ENCODE assay signal across 26 cellular contexts in the genomic region with DNA sequence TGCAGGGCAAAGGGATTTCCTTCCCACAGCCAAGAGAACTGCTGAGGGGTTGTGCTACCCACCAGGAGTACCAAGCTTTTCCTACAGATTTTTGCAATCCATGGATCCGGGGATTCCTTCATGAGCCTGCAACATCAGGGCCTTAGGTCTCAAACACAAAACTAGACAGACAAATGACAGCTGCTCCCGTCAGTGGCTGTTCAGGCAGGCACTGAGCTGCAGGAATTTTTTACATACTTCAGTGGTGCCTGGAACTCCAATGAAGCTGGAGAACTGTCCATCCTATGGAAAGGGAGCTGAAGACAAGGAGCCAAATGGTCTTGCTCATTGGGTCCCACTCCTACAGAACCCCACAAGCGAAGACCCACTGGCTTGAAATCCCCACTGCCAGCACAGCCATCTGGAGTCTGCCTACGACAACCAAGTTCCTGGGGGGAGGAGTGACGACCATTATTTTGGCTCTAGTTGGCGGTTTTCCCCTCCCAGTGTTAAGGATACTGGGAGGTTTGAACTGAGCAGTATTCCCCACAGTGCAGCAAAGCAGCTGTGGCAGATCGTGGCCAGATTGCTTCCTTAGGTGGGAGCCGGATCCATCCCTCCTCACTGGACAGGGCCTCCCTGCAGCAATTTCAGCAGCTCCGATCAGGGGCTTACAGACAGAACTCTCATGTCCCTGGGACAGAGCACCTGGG.
"Had no signal": no experiment of that assay in that cellular context is flagged by ENCODE, and none has a peak within 500 bp of the region (broad histone marks: within the 10 kb centered on the region; RNA-seq: fewer than 3 reads in every experiment).

No MANE protein-coding gene starts in this region.

- ATAC-seq: activated CD4-positive, CD25-positive, alpha-beta regulatory T cell treated with anti-CD3 and anti-CD28 coated beads, Interleukin-2, amount 50 U/mL, for 24 hours; activated CD8-positive, alpha-beta T cell treated with anti-CD3 and anti-CD28 coated beads, Interleukin-2, amount 10 ng/mL, durations not matched to agents 7 days and 5 days; activated naive CD4-positive, alpha-beta T cell treated with anti-CD3 and anti-CD28 coated beads, Interleukin-2, amount 50 U/mL, for 72 hours; activated naive CD8-positive, alpha-beta T cell treated with anti-CD3 and anti-CD28 coated beads, Interleukin-2, amount 50 U/mL, for 24 hours; body of pancreas; Right ventricle myocardium inferior had no signal

- H3K27ac Mint-ChIP-seq: activated CD8-positive, alpha-beta T cell treated with anti-CD3 and anti-CD28 coated beads, Interleukin-2, amount 10 ng/mL, durations not matched to agents 7 days and 5 days; activated naive CD4-positive, alpha-beta T cell treated with anti-CD3 and anti-CD28 coated beads, Interleukin-2, amount 50 U/mL, for 72 hours; activated naive CD8-positive, alpha-beta T cell treated with anti-CD3 and anti-CD28 coated beads, Interleukin-2, amount 50 U/mL, for 24 hours; activated T-cell treated with anti-CD3 and anti-CD28 coated beads, Interleukin-2, amount 50 U/mL, for 24 hours; activated T-helper 1 cell treated with anti-CD3 and anti-CD28 coated beads, Interleukin-12 subunit alpha, Interleukin-12 subunit beta, Interleukin-2, Interleukin-4 antibody, amounts not matched to agents 30 ng/mL and 10 ng/mL and 1 ng/mL, durations not matched to agents 14 hours and 24 hours and 36 hours; T-helper 1 cell treated with Interleukin-12 subunit alpha and Interleukin-12 subunit beta and Interleukin-4 antibody, amounts not matched to agents 30 μg/mL and 1 μg/mL, for 36 hours had no signal

- H3K27ac ChIP-seq: ascending aorta, body of pancreas had no signal

- H3K36me3 ChIP-seq: ascending aorta had no signal

- DNase-seq: activated CD4-positive, alpha-beta T cell treated with anti-CD3 and anti-CD28 coated beads for 48 hours; activated CD4-positive, alpha-beta T cell treated with anti-CD3 and anti-CD28 coated beads, Interleukin-2, amount 50 U/mL, for 4 hours; activated CD8-positive, alpha-beta T cell treated with anti-CD3 and anti-CD28 coated beads, Interleukin-2, amount 10 ng/mL, durations not matched to agents 7 days and 5 days; activated effector memory CD4-positive, alpha-beta T cell treated with anti-CD3 and anti-CD28 coated beads, Interleukin-2, amount 50 U/mL, for 16 hours; activated naive CD4-positive, alpha-beta T cell treated with Interleukin-2 at 50 U/mL for 16 hours; activated naive CD8-positive, alpha-beta T cell treated with anti-CD3 and anti-CD28 coated beads, Interleukin-2, amount 50 U/mL, for 24 hours; activated T-cell treated with anti-CD3 and anti-CD28 coated beads, Interleukin-2, amount 50 U/mL, for 24 hours; amniotic stem cell; body of pancreas; central memory CD4-positive, alpha-beta T cell; KBM-7; MV-4-11; NCI-H1092 treated with DMSO at 0.1 percent for 48 hours; NCI-H1436; NCI-H1694 treated with DMSO at 0.1 percent for 48 hours; NCI-H2029 treated with DMSO at 0.1 percent for 48 hours; NCI-H345; NCI-H510A; NCI-H526 treated with DMSO at 0.1 percent for 48 hours; NCI-H82 had no signal

- H3K4me1 Mint-ChIP-seq: activated naive CD8-positive, alpha-beta T cell treated with anti-CD3 and anti-CD28 coated beads, Interleukin-2, amount 50 U/mL, for 24 hours had no signal

- H3K27me3 Mint-ChIP-seq: activated naive CD8-positive, alpha-beta T cell treated with anti-CD3 and anti-CD28 coated beads, Interleukin-2, amount 50 U/mL, for 24 hours had no signal

- H3K4me3 ChIP-seq: ascending aorta, body of pancreas had no signal

- H3K4me3 Mint-ChIP-seq: activated CD8-positive, alpha-beta T cell treated with anti-CD3 and anti-CD28 coated beads, Interleukin-2, amount 10 ng/mL, durations not matched to agents 7 days and 5 days; activated naive CD8-positive, alpha-beta T cell treated with anti-CD3 and anti-CD28 coated beads, Interleukin-2, amount 50 U/mL, for 24 hours; activated T-cell treated with anti-CD3 and anti-CD28 coated beads, Interleukin-2, amount 50 U/mL, for 24 hours; activated T-helper 1 cell treated with anti-CD3 and anti-CD28 coated beads, Interleukin-12 subunit alpha, Interleukin-12 subunit beta, Interleukin-2, Interleukin-4 antibody, amounts not matched to agents 30 ng/mL and 10 ng/mL and 1 ng/mL, durations not matched to agents 14 hours and 24 hours and 36 hours; T-helper 1 cell treated with Interleukin-12 subunit alpha and Interleukin-12 subunit beta and Interleukin-4 antibody, amounts not matched to agents 30 μg/mL and 1 μg/mL, for 36 hours had no signal

- H3K27me3 ChIP-seq: ascending aorta, body of pancreas had no signal

- H3K4me1 ChIP-seq: ascending aorta, body of pancreas had no signal
